Comparison of ENCODE assay signal across 9 cellular contexts in the genomic region with DNA sequence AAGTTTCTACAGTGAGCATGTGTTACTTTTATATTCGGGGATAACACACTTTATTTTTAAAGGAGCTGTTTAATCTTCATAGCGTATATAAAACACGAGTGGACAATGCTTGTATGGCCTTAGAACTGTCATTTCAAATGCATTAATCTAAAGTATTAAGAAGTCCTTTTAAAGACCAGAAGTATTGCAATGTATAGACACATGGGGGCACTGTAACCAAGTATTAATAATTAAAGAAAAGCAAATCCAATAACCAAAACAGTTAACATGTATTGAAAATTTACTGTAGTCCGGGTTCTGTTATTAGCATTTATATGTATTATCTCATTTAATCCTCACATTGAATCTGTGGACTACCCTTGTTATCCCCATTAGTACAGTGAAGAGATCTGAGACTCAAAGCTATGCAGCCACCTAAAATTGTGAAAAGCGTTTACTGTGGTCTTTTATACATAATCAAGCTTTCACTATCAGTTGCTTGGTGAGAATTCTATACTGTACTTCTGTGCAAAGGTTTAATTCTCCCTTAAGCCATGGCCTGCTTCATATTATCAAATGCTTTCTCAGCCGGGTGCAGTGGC. TPM values are rescaled to one million over a fixed set of nuclear protein-coding genes. Genes with fewer than 3 reads are reported as not detected.
DNase-seq lines count a peak whose midpoint lies in the region; ATAC-seq and TF ChIP-seq lines count a peak whose summit lies in the region.
"Had no signal": no experiment of that assay in that cellular context is flagged by ENCODE, and none has a peak within 500 bp of the region (broad histone marks: within the 10 kb centered on the region; RNA-seq: fewer than 3 reads in every experiment).

No MANE protein-coding gene starts in this region.

- no peak overlapping the region for H3K4me3 Mint-ChIP-seq in neural crest cell

- DNase-seq in NCI-H1105 treated with DMSO at 0.1 percent for 48 hours (lab: John Stamatoyannopoulos, UW) (peak; percentile 44), NCI-H1105 (lab: John Stamatoyannopoulos, UW) (no peak), HT-29 (ENCODE audit: low spot score) (peak; percentile 64), neural crest cell (ENCODE audit: low read depth, low spot score) (no peak), medulla oblongata (ENCODE audit: extremely low spot score) (no peak)
- DNase-seq in activated naive CD4-positive, alpha-beta T cell treated with anti-CD3 and anti-CD28 coated beads, Interleukin-2, amount 50 U/mL, for 72 hours (ENCODE audit: low spot score in 2 of 2), result no peak

- no peak overlapping the region for H3K4me3 ChIP-seq in WI38 (ENCODE audit: low read depth, low read length)
- H3K4me3 ChIP-seq: BLaER1 treated with 17β-estradiol and CSF1 and Interleukin-3, amounts not matched to agents 10 nM and 100 nM had no signal

- no peak overlapping the region for H3K27ac Mint-ChIP-seq in neural crest cell (ENCODE audit: unreplicated experiment)
- no peak overlapping the region for H3K27ac Mint-ChIP-seq in activated naive CD4-positive, alpha-beta T cell treated with anti-CD3 and anti-CD28 coated beads, Interleukin-2, amount 50 U/mL, for 72 hours

- TF ChIP-seq CTCF in WI38 (IDR thresholded peaks at IDR 0.05; ENCODE audit: low read depth, low read length) (peak; percentile 24; the same call in 1 of the 2 replicates), neural crest cell (conservative IDR thresholded peaks at IDR 0.05) (peak; percentile 63)

- H3K9me3 Mint-ChIP-seq in neural crest cell, result no peaks in the 10 kb centered on the region
- no peaks in the 10 kb centered on the region for H3K9me3 Mint-ChIP-seq in activated naive CD4-positive, alpha-beta T cell treated with anti-CD3 and anti-CD28 coated beads, Interleukin-2, amount 50 U/mL, for 72 hours

- no peaks in the 10 kb centered on the region for H3K36me3 Mint-ChIP-seq in neural crest cell (ENCODE audit: low read depth)
- no peaks in the 10 kb centered on the region for H3K36me3 Mint-ChIP-seq in activated naive CD4-positive, alpha-beta T cell treated with anti-CD3 and anti-CD28 coated beads, Interleukin-2, amount 50 U/mL, for 72 hours

- no peaks in the 10 kb centered on the region for H3K4me1 Mint-ChIP-seq in neural crest cell

- no peaks in the 10 kb centered on the region for H3K27me3 Mint-ChIP-seq in neural crest cell (ENCODE audit: low read depth)

- ATAC-seq in HG02970 (IDR thresholded peaks at IDR 0.05; ENCODE audit: low FRiP score, unreplicated experiment), result no peak
- ATAC-seq in activated naive CD4-positive, alpha-beta T cell treated with anti-CD3 and anti-CD28 coated beads, Interleukin-2, amount 50 U/mL, for 72 hours, result no peak

RNA-seq across cellular contexts. Expression of gene ARL14, which starts 10.1 kb away (rescaled TPM):
- 4.3 and 7.5 TPM in 2 replicates for total RNA-seq in HT-29 (2014; rRNA removed; shearing (Covaris generic))
- not detected in 2 replicates for total RNA-seq in neural crest cell
- total RNA-seq in activated naive CD4-positive, alpha-beta T cell treated with anti-CD3 and anti-CD28 coated beads, Interleukin-2, amount 50 U/mL, for 72 hours, result not detected

Comparison
In these comparisons a context has a peak if more than half of its experiments do, and no peak if none do; other contexts are left out.
1. DNase-seq: peak in NCI-H1105 treated with DMSO at 0.1 percent for 48 hours (single experiment) and HT-29 (single experiment); none in NCI-H1105 (single experiment), neural crest cell (single experiment), medulla oblongata (single experiment) and activated naive CD4-positive, alpha-beta T cell treated with anti-CD3 and anti-CD28 coated beads, Interleukin-2, amount 50 U/mL, for 72 hours (0 of 2).